Comparison of ENCODE assay signal across 8 cellular contexts in genomic region chr19:35030257-35031071, GRCh38. TPM values are rescaled to one million over a fixed set of nuclear protein-coding genes. Genes with fewer than 3 reads are reported as not detected.
DNase-seq lines count a peak whose midpoint lies in the region; ATAC-seq and TF ChIP-seq lines count a peak whose summit lies in the region.

TSS of gene SCN1B (plus strand) at chr19:35030470. CDS start at chr19:35030821, 351 bp downstream.

- H3K4me1 ChIP-seq in osteoblast (ENCODE audit: insufficient read depth, low read length): peaks cover 5% of the 10 kb centered on the region
- peaks cover 8 to 10% of the 10 kb centered on the region in 2 donors for H3K4me1 ChIP-seq in thoracic aorta (ENCODE audit: control insufficient read depth in 1 of 2, low read depth in 2 of 2)

- peak; percentile 75 for ATAC-seq in thoracic aorta (ENCODE audit: insufficient number of reproducible peaks, low FRiP score, low read depth)
- ATAC-seq in GM21786 (IDR thresholded peaks at IDR 0.05; ENCODE audit: unreplicated experiment): no peak

- H3K27me3 ChIP-seq in osteoblast (ENCODE audit: insufficient read depth, low read length) (no peaks in the 10 kb centered on the region), thoracic aorta (replicated peaks; ENCODE audit: insufficient read depth) (no peaks in the 10 kb centered on the region)

- no peaks in the 10 kb centered on the region for H3K79me2 ChIP-seq in osteoblast (ENCODE audit: insufficient read depth, low read length)

- DNase-seq in NCI-H524 (lab: John Stamatoyannopoulos, UW) (peak; percentile 25 to 54), NCI-H524 treated with DMSO at 0.1 percent for 48 hours (lab: John Stamatoyannopoulos, UW) (no peak), RPMI7951 (ENCODE audit: low read depth) (peak; percentile 75), germinal center (ENCODE audit: low spot score) (peak; percentile 62), osteoblast (ENCODE audit: insufficient read length, low spot score, missing footprints) (peak; percentile 99), thoracic aorta (ENCODE audit: low spot score) (no peak)
- peak; percentile 73 for DNase-seq in activated naive CD4-positive, alpha-beta T cell treated with Interleukin-2 at 50 U/mL for 16 hours

- H3K27ac ChIP-seq in osteoblast (ENCODE audit: low read depth, low read length) (no peak within 1 kb of the TSS), thoracic aorta (peak within 1 kb of the TSS in 1 of 2 donors; percentile 21)

- H3K4me3 ChIP-seq in osteoblast (ENCODE audit: insufficient read depth, low read length) (peak within 1 kb of the TSS; percentile 66), thoracic aorta (peak within 1 kb of the TSS; percentile 82)

- peaks cover 19% of the 10 kb centered on the region for H3K36me3 ChIP-seq in osteoblast (ENCODE audit: insufficient read depth, low read length)
- peaks cover 5% of the 10 kb centered on the region for H3K36me3 ChIP-seq in thoracic aorta

- TF ChIP-seq CTCF in osteoblast (IDR thresholded peaks at IDR 0.05; ENCODE audit: extremely low read depth, low read depth, low read length) (no peak), thoracic aorta (IDR thresholded peaks at IDR 0.05) (no peak)

- no peaks in the 10 kb centered on the region for H4K20me1 ChIP-seq in osteoblast (ENCODE audit: insufficient read depth, low read length)

- peak within 1 kb of the TSS; percentile 84 for H2AFZ ChIP-seq in osteoblast (ENCODE audit: low read length)

- H3K9me3 ChIP-seq in osteoblast (ENCODE audit: low read depth, low read length): no peaks in the 10 kb centered on the region
- no peaks in the 10 kb centered on the region for H3K9me3 ChIP-seq in thoracic aorta

- peak within 1 kb of the TSS; percentile 77 for H3K4me2 ChIP-seq in osteoblast (ENCODE audit: insufficient read depth, low read length)

RNA-seq across cellular contexts. Expression of gene SCN1B, which starts in this region (rescaled TPM):
- 4.9 and 8.4 TPM in 2 replicates for total RNA-seq in RPMI7951 (2014; rRNA removed; shearing (Covaris generic))
- 4.7 and 5.6 TPM in 2 replicates for total RNA-seq in osteoblast
- total RNA-seq in thoracic aorta: 10 to 100 TPM; 25.1 to 26.0 TPM

Comparison
In these comparisons a context has a peak if more than half of its experiments do, and no peak if none do; other contexts are left out.
1. DNase-seq: peak in NCI-H524 (2 of 2), RPMI7951 (single experiment), activated naive CD4-positive, alpha-beta T cell treated with Interleukin-2 at 50 U/mL for 16 hours (single experiment), germinal center (single experiment) and osteoblast (single experiment); none in NCI-H524 treated with DMSO at 0.1 percent for 48 hours (single experiment) and thoracic aorta (single experiment).